In the genomic region with DNA sequence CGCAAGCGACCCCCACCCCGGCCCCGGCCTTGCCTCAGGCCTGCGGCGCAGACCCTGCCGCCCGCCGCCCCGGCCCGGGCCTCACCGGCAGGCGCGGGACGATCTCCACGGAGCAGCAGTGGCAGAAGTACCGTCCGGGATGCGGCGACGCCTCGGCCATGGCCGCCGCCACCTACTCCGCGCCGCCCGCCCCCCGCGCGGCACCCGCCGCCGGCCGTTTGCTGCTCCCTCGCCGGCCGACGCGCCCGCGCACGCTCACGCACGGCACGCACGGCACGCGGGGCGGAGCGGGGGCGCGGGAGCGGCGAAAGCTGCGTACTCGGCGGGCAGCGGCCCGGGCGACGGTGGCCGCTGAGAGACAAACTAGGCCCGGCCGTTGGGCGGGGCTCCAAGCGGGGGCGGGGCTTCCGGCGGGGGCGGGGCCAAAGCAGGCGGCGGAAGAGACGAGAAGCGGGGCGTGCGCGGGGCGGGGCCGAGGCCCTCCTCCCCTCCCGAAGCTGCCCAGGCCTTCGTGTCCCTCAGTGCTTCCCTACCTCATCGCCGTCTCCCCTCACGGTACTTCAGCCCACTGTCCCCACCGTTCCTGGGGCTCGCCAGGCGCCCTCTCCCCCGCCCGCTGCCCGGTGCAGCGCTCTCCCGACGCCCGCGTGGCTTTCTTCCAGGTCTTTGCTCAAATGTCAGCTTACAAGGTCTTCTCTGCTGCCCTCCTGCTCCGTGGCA, we compare ENCODE assay signal across 1 cellular context.
TF ChIP-seq lines count a peak whose summit lies in the region.

A gene (minus strand): TSS at position 253 of the 720 bp plus-strand sequence. CDS start 93 bp downstream, at position 160.

TF ChIP-seq in GM12878, 131 proteins besides CTCF, POLR2A, EP300 and RAD21 (continued from another document and continues in another):
- TF ChIP-seq, protein P1, sequence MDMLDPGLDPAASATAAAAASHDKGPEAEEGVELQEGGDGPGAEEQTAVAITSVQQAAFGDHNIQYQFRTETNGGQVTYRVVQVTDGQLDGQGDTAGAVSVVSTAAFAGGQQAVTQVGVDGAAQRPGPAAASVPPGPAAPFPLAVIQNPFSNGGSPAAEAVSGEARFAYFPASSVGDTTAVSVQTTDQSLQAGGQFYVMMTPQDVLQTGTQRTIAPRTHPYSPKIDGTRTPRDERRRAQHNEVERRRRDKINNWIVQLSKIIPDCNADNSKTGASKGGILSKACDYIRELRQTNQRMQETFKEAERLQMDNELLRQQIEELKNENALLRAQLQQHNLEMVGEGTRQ (IDR thresholded peaks at IDR 0.05; ENCODE audit: borderline replicate concordance, low read depth, low read length), result no peak
- no peak for TF ChIP-seq SREBF2 (IDR thresholded peaks at IDR 0.05; ENCODE audit: low read length)
- TF ChIP-seq NR2C1 (IDR thresholded peaks at IDR 0.05), result peak; percentile 48
- no peak for TF ChIP-seq ZNF274 (IDR thresholded peaks at IDR 0.05; ENCODE audit: insufficient read depth, insufficient read length)
- TF ChIP-seq, protein P2, sequence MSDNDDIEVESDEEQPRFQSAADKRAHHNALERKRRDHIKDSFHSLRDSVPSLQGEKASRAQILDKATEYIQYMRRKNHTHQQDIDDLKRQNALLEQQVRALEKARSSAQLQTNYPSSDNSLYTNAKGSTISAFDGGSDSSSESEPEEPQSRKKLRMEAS (IDR thresholded peaks at IDR 0.05; ENCODE audit: low read depth, low read length), result peak; percentile 40; the same call in 1 of the 2 replicates
- 0 out of 4 replicates have a peak, but pooled peaks of 1 of the 2 experiments have one; percentile 48 for TF ChIP-seq SRF (IDR thresholded peaks at IDR 0.05; ENCODE audit: low read depth in 2 of 2, low read length in 2 of 2)
- no peak for TF ChIP-seq SIN3A (IDR thresholded peaks at IDR 0.05; ENCODE audit: low read depth, low read length)
- peak; percentile 29 for TF ChIP-seq SIX5 (IDR thresholded peaks at IDR 0.05; ENCODE audit: low read depth, low read length, severe bottlenecking)
- TF ChIP-seq CBX3 (IDR thresholded peaks at IDR 0.05; ENCODE audit: borderline replicate concordance, low read depth), result no peak
- TF ChIP-seq TCF3 (IDR thresholded peaks at IDR 0.05; ENCODE audit: borderline replicate concordance, insufficient read depth, low read depth, low read length), result 0 out of 2 replicates have a peak, but pooled peaks have one; percentile 23
- TF ChIP-seq, protein P3, sequence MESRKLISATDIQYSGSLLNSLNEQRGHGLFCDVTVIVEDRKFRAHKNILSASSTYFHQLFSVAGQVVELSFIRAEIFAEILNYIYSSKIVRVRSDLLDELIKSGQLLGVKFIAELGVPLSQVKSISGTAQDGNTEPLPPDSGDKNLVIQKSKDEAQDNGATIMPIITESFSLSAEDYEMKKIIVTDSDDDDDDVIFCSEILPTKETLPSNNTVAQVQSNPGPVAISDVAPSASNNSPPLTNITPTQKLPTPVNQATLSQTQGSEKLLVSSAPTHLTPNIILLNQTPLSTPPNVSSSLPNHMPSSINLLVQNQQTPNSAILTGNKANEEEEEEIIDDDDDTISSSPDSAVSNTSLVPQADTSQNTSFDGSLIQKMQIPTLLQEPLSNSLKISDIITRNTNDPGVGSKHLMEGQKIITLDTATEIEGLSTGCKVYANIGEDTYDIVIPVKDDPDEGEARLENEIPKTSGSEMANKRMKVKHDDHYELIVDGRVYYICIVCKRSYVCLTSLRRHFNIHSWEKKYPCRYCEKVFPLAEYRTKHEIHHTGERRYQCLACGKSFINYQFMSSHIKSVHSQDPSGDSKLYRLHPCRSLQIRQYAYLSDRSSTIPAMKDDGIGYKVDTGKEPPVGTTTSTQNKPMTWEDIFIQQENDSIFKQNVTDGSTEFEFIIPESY (IDR thresholded peaks at IDR 0.05), result peak; percentile 70
- no peak for TF ChIP-seq JUNB (IDR thresholded peaks at IDR 0.05)
- no peak for TF ChIP-seq BRCA1 (IDR thresholded peaks at IDR 0.05; ENCODE audit: low read depth, low read length)
- TF ChIP-seq, protein P4, sequence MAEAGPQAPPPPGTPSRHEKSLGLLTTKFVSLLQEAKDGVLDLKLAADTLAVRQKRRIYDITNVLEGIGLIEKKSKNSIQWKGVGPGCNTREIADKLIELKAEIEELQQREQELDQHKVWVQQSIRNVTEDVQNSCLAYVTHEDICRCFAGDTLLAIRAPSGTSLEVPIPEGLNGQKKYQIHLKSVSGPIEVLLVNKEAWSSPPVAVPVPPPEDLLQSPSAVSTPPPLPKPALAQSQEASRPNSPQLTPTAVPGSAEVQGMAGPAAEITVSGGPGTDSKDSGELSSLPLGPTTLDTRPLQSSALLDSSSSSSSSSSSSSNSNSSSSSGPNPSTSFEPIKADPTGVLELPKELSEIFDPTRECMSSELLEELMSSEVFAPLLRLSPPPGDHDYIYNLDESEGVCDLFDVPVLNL (IDR thresholded peaks at IDR 0.05; ENCODE audit: low read depth, low read length), result no peak
- no peak for TF ChIP-seq ATF7 (IDR thresholded peaks at IDR 0.05; ENCODE audit: low read depth)
- TF ChIP-seq, protein P5, sequence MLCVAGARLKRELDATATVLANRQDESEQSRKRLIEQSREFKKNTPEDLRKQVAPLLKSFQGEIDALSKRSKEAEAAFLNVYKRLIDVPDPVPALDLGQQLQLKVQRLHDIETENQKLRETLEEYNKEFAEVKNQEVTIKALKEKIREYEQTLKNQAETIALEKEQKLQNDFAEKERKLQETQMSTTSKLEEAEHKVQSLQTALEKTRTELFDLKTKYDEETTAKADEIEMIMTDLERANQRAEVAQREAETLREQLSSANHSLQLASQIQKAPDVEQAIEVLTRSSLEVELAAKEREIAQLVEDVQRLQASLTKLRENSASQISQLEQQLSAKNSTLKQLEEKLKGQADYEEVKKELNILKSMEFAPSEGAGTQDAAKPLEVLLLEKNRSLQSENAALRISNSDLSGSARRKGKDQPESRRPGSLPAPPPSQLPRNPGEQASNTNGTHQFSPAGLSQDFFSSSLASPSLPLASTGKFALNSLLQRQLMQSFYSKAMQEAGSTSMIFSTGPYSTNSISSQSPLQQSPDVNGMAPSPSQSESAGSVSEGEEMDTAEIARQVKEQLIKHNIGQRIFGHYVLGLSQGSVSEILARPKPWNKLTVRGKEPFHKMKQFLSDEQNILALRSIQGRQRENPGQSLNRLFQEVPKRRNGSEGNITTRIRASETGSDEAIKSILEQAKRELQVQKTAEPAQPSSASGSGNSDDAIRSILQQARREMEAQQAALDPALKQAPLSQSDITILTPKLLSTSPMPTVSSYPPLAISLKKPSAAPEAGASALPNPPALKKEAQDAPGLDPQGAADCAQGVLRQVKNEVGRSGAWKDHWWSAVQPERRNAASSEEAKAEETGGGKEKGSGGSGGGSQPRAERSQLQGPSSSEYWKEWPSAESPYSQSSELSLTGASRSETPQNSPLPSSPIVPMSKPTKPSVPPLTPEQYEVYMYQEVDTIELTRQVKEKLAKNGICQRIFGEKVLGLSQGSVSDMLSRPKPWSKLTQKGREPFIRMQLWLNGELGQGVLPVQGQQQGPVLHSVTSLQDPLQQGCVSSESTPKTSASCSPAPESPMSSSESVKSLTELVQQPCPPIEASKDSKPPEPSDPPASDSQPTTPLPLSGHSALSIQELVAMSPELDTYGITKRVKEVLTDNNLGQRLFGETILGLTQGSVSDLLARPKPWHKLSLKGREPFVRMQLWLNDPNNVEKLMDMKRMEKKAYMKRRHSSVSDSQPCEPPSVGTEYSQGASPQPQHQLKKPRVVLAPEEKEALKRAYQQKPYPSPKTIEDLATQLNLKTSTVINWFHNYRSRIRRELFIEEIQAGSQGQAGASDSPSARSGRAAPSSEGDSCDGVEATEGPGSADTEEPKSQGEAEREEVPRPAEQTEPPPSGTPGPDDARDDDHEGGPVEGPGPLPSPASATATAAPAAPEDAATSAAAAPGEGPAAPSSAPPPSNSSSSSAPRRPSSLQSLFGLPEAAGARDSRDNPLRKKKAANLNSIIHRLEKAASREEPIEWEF (IDR thresholded peaks at IDR 0.05; ENCODE audit: insufficient replicate concordance, low read depth, low read length), result no peak
- TF ChIP-seq, protein P6, sequence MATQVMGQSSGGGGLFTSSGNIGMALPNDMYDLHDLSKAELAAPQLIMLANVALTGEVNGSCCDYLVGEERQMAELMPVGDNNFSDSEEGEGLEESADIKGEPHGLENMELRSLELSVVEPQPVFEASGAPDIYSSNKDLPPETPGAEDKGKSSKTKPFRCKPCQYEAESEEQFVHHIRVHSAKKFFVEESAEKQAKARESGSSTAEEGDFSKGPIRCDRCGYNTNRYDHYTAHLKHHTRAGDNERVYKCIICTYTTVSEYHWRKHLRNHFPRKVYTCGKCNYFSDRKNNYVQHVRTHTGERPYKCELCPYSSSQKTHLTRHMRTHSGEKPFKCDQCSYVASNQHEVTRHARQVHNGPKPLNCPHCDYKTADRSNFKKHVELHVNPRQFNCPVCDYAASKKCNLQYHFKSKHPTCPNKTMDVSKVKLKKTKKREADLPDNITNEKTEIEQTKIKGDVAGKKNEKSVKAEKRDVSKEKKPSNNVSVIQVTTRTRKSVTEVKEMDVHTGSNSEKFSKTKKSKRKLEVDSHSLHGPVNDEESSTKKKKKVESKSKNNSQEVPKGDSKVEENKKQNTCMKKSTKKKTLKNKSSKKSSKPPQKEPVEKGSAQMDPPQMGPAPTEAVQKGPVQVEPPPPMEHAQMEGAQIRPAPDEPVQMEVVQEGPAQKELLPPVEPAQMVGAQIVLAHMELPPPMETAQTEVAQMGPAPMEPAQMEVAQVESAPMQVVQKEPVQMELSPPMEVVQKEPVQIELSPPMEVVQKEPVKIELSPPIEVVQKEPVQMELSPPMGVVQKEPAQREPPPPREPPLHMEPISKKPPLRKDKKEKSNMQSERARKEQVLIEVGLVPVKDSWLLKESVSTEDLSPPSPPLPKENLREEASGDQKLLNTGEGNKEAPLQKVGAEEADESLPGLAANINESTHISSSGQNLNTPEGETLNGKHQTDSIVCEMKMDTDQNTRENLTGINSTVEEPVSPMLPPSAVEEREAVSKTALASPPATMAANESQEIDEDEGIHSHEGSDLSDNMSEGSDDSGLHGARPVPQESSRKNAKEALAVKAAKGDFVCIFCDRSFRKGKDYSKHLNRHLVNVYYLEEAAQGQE (IDR thresholded peaks at IDR 0.05; ENCODE audit: low read depth, low read length), result peak; percentile 32; the same call in 1 of the 2 replicates
- no peak for TF ChIP-seq NR2F1 (conservative IDR thresholded peaks at IDR 0.05)
- TF ChIP-seq, protein P7, sequence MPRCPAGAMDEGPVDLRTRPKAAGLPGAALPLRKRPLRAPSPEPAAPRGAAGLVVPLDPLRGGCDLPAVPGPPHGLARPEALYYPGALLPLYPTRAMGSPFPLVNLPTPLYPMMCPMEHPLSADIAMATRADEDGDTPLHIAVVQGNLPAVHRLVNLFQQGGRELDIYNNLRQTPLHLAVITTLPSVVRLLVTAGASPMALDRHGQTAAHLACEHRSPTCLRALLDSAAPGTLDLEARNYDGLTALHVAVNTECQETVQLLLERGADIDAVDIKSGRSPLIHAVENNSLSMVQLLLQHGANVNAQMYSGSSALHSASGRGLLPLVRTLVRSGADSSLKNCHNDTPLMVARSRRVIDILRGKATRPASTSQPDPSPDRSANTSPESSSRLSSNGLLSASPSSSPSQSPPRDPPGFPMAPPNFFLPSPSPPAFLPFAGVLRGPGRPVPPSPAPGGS (IDR thresholded peaks at IDR 0.05; ENCODE audit: borderline replicate concordance, insufficient read depth, low read depth, low read length, poor library complexity, severe bottlenecking), result peak; percentile 15
- peak; percentile 51; the same call in 1 of the 2 replicates for TF ChIP-seq RB1 (IDR thresholded peaks at IDR 0.05; ENCODE audit: borderline replicate concordance)
- 0 out of 2 replicates have a peak, but pooled peaks have one; percentile 57 for TF ChIP-seq STAT1 (conservative IDR thresholded peaks at IDR 0.05)
- TF ChIP-seq, protein P8, sequence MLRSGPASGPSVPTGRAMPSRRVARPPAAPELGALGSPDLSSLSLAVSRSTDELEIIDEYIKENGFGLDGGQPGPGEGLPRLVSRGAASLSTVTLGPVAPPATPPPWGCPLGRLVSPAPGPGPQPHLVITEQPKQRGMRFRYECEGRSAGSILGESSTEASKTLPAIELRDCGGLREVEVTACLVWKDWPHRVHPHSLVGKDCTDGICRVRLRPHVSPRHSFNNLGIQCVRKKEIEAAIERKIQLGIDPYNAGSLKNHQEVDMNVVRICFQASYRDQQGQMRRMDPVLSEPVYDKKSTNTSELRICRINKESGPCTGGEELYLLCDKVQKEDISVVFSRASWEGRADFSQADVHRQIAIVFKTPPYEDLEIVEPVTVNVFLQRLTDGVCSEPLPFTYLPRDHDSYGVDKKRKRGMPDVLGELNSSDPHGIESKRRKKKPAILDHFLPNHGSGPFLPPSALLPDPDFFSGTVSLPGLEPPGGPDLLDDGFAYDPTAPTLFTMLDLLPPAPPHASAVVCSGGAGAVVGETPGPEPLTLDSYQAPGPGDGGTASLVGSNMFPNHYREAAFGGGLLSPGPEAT (IDR thresholded peaks at IDR 0.05; ENCODE audit: low read depth), result no peak
- peak; percentile 50 for TF ChIP-seq SP1 (IDR thresholded peaks at IDR 0.05; ENCODE audit: low read depth, low read length)
- no peak for TF ChIP-seq YBX1 (IDR thresholded peaks at IDR 0.05)
- TF ChIP-seq SUZ12 (IDR thresholded peaks at IDR 0.05; ENCODE audit: unreplicated experiment), result no peak
- TF ChIP-seq RCOR1 (conservative IDR thresholded peaks at IDR 0.05; ENCODE audit: low read depth, low read length), result no peak
- TF ChIP-seq, protein P9, sequence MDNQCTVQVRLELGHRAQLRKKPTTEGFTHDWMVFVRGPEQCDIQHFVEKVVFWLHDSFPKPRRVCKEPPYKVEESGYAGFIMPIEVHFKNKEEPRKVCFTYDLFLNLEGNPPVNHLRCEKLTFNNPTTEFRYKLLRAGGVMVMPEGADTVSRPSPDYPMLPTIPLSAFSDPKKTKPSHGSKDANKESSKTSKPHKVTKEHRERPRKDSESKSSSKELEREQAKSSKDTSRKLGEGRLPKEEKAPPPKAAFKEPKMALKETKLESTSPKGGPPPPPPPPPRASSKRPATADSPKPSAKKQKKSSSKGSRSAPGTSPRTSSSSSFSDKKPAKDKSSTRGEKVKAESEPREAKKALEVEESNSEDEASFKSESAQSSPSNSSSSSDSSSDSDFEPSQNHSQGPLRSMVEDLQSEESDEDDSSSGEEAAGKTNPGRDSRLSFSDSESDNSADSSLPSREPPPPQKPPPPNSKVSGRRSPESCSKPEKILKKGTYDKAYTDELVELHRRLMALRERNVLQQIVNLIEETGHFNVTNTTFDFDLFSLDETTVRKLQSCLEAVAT (IDR thresholded peaks at IDR 0.05), result no peak
- TF ChIP-seq CREM (IDR thresholded peaks at IDR 0.05; ENCODE audit: low read depth), result no peak; the same call in 1 of the 2 replicates
- TF ChIP-seq POLR2AphosphoS5 (IDR thresholded peaks at IDR 0.05; ENCODE audit: low read length), result peak; percentile 42; the same call in 1 of the 2 replicates
- peak; percentile 74 for TF ChIP-seq BACH1 (IDR thresholded peaks at IDR 0.05; ENCODE audit: borderline replicate concordance)
- TF ChIP-seq, protein P10, sequence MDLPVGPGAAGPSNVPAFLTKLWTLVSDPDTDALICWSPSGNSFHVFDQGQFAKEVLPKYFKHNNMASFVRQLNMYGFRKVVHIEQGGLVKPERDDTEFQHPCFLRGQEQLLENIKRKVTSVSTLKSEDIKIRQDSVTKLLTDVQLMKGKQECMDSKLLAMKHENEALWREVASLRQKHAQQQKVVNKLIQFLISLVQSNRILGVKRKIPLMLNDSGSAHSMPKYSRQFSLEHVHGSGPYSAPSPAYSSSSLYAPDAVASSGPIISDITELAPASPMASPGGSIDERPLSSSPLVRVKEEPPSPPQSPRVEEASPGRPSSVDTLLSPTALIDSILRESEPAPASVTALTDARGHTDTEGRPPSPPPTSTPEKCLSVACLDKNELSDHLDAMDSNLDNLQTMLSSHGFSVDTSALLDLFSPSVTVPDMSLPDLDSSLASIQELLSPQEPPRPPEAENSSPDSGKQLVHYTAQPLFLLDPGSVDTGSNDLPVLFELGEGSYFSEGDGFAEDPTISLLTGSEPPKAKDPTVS (IDR thresholded peaks at IDR 0.05; ENCODE audit: low read depth, low read length), result no peak
